In genomic region chr15:28901987-28902745, GRCh38 we compare ENCODE assay signal across 17 cellular contexts. TPM values are rescaled to one million over a fixed set of nuclear protein-coding genes. Genes with fewer than 3 reads are reported as not detected.
A peak's percentile ranks its signal among the peaks of the same experiment; 100 is the strongest.
DNase-seq lines count a peak whose midpoint lies in the region; ATAC-seq, FAIRE-seq and TF ChIP-seq lines count a peak whose summit lies in the region.
"Had no signal": no experiment of that assay in that cellular context is flagged by ENCODE, and none has a peak within 500 bp of the region (broad histone marks: within the 10 kb centered on the region; RNA-seq: fewer than 3 reads in every experiment).

No MANE protein-coding gene starts in this region.

- H3K27me3 Mint-ChIP-seq in activated naive CD8-positive, alpha-beta T cell = no peaks in the 10 kb centered on the region

- 67% methylated on average over 13 of the region's 14 CpGs for WGBS in HepG2 (ENCODE audit: low lambda C conversion rate)
- 89% methylated on average over 11 of the region's 14 CpGs for WGBS in mammary epithelial cell (ENCODE audit: low coverage, missing lambda C conversion rate)

- BruUV-seq in HepG2 (replicated peaks; lab: Mats Ljungman, UMichigan) (no TSS peak), mammary epithelial cell (replicated peaks; lab: Mats Ljungman, UMichigan) (no TSS peak)

- no peak overlapping the region for H2AFZ ChIP-seq in DND-41 (ENCODE audit: low read depth, low read length)
- H2AFZ ChIP-seq in HepG2 (ENCODE audit: low read length) = no peak overlapping the region
- H2AFZ ChIP-seq in mammary epithelial cell (ENCODE audit: low read depth, low read length) = no peak overlapping the region

- H3K4me1 ChIP-seq in DND-41 (ENCODE audit: insufficient read depth, low read length) (no peaks in the 10 kb centered on the region), HepG2 (ENCODE audit: insufficient read depth, low read length) (no peaks in the 10 kb centered on the region), mammary epithelial cell (ENCODE audit: insufficient read depth, low read length) (no peaks in the 10 kb centered on the region)
- H3K4me1 ChIP-seq: sigmoid colon had no signal

- no peak for TF ChIP-seq POLR2A in HepG2 (IDR thresholded peaks at IDR 0.05; ENCODE audit: insufficient read depth in 1 of 2, low read depth in 2 of 2, low read length in 2 of 2)

- no peak for TF ChIP-seq RAD21 in HepG2 (CRISPR knock-in tag; IDR thresholded peaks at IDR 0.05)

- intact Hi-C loops in HepG2 (cut with micrococcal nuclease; ENCODE audit: unreplicated experiment) (no loop called here), mammary epithelial cell (cut with micrococcal nuclease) (no loop called here)

- H4K20me1 ChIP-seq in DND-41 (ENCODE audit: insufficient read depth, low read length) (no peaks in the 10 kb centered on the region), HepG2 (ENCODE audit: insufficient read depth, low read length) (no peaks in the 10 kb centered on the region), mammary epithelial cell (ENCODE audit: insufficient read depth, low read length) (no peaks in the 10 kb centered on the region)

- no peak overlapping the region for H3K4me3 ChIP-seq in DND-41 (ENCODE audit: low read depth in 1 of 2, low read length in 2 of 2)
- no peak overlapping the region for H3K4me3 ChIP-seq in HFF-Myc (replicated peaks; ENCODE audit: low read depth, low read length)
- H3K4me3 ChIP-seq in HepG2 (replicated peaks in 1 of 3; ENCODE audit: insufficient read depth in 1 of 3, low read depth in 2 of 3, low read length in 3 of 3) = no peak overlapping the region
- H3K4me3 ChIP-seq in mammary epithelial cell (replicated peaks in 1 of 3; ENCODE audit: insufficient read depth in 1 of 3, low read depth in 2 of 3, low read length in 3 of 3) = no peak overlapping the region
- H3K4me3 ChIP-seq: cardiac muscle cell, sigmoid colon, thoracic aorta had no signal

- H3K9me3 ChIP-seq in DND-41 (ENCODE audit: insufficient read depth, low read length, severe bottlenecking) (no peaks in the 10 kb centered on the region), HepG2 (ENCODE audit: low read length) (no peaks in the 10 kb centered on the region), mammary epithelial cell (replicated peaks; ENCODE audit: insufficient read depth, low read length) (peaks cover 21% of the 10 kb centered on the region)
- H3K9me3 ChIP-seq: sigmoid colon, thoracic aorta had no signal

- CTCF ChIA-PET in HepG2 (lab: Yijun Ruan, JAX; ENCODE audit: low intra/inter-chr PET ratio, low total read pairs) = no interaction called here
- CTCF ChIA-PET in mammary epithelial cell (lab: Charles Lee; ENCODE audit: low non-redundant PET) = no interaction called here

- H3K36me3 Mint-ChIP-seq in activated naive CD8-positive, alpha-beta T cell = peaks cover 2% of the 10 kb centered on the region

- in situ Hi-C loops in HepG2 (cut with HindIII; ENCODE audit: extremely low pct_ligation_motif_present, low pct_unique_long_range_greater_than_20kb) = no loop called here
- in situ Hi-C loops in mammary epithelial cell (cut with MboI; ENCODE audit: low sequenced_read_pairs in 2 of 2) = no loop called here

- H3K9ac ChIP-seq in DND-41 (ENCODE audit: low read depth, low read length) (no peak overlapping the region), HepG2 (ENCODE audit: insufficient read depth, low read depth, low read length) (no peak overlapping the region), mammary epithelial cell (ENCODE audit: insufficient read depth, low read length) (no peak overlapping the region)

- FAIRE-seq in HepG2 (lab: Jason Lieb, UNC) = no peak
- no peak for FAIRE-seq in D721Med (lab: Jason Lieb, UNC)

- no peaks in the 10 kb centered on the region for H3K9me3 Mint-ChIP-seq in activated naive CD8-positive, alpha-beta T cell (ENCODE audit: low read depth)
- H3K9me3 Mint-ChIP-seq: activated T-cell treated with anti-CD3 and anti-CD28 coated beads, Interleukin-2, amount 50 U/mL, for 72 hours had no signal

- peak overlapping the region; percentile 66 for H3K27ac Mint-ChIP-seq in activated naive CD8-positive, alpha-beta T cell
- H3K27ac Mint-ChIP-seq: activated T-cell treated with anti-CD3 and anti-CD28 coated beads, Interleukin-2, amount 50 U/mL, for 72 hours had no signal

- POLR2A ChIA-PET in HepG2 (lab: Yijun Ruan, JAX) = no interaction called here

- H3K4me2 ChIP-seq in DND-41 (ENCODE audit: insufficient read depth, low read length) (no peak overlapping the region), HepG2 (ENCODE audit: low read depth, low read length) (no peak overlapping the region), mammary epithelial cell (ENCODE audit: insufficient read depth, low read depth, low read length) (no peak overlapping the region)

- no peak for ATAC-seq in DND-41 (ENCODE audit: insufficient read depth, low read depth)
- ATAC-seq in HepG2 = peak; percentile 44; the same call in 2 of the 3 replicates
- no peak for ATAC-seq in GM18870 (IDR thresholded peaks at IDR 0.05; ENCODE audit: unreplicated experiment)
- ATAC-seq: activated T-cell treated with anti-CD3 and anti-CD28 coated beads, Interleukin-2, amount 50 U/mL, for 72 hours; esophagus mucosa had no signal

- dilution Hi-C loops in mammary epithelial cell (cut with HindIII; ENCODE audit: low sequenced_read_pairs) = no loop called here

- H3K4me1 Mint-ChIP-seq in activated naive CD8-positive, alpha-beta T cell (ENCODE audit: low read depth) = peaks cover 90% of the 10 kb centered on the region

- no peak overlapping the region for H3K4me3 Mint-ChIP-seq in activated naive CD8-positive, alpha-beta T cell
- H3K4me3 Mint-ChIP-seq: activated T-cell treated with anti-CD3 and anti-CD28 coated beads, Interleukin-2, amount 50 U/mL, for 72 hours had no signal

- H3K36me3 ChIP-seq in DND-41 (ENCODE audit: insufficient read depth, low read length) (no peaks in the 10 kb centered on the region), HepG2 (replicated peaks in 1 of 2; ENCODE audit: control insufficient read depth in 1 of 2, insufficient read depth in 2 of 2, low read length in 2 of 2) (no peaks in the 10 kb centered on the region), mammary epithelial cell (ENCODE audit: insufficient read depth, low read length) (no peaks in the 10 kb centered on the region)
- H3K36me3 ChIP-seq: cardiac muscle cell, sigmoid colon, thoracic aorta had no signal

- TF ChIP-seq EP300 in HepG2 (IDR thresholded peaks at IDR 0.05; ENCODE audit: low read depth in 2 of 2, low read length in 2 of 2) (no peak), HepG2 (CRISPR knock-in tag; IDR thresholded peaks at IDR 0.05; ENCODE audit: borderline replicate concordance) (no peak)

- TF ChIP-seq CTCF in DND-41 (IDR thresholded peaks at IDR 0.05; ENCODE audit: borderline replicate concordance, extremely low read depth, low read length, poor library complexity, severe bottlenecking) = peak; percentile 24
- TF ChIP-seq CTCF in HFF-Myc (IDR thresholded peaks at IDR 0.05; ENCODE audit: low read depth, low read length, missing control alignments) = peak; percentile 25
- 0 out of 2 replicates have a peak, but pooled peaks have one; percentile 14 for TF ChIP-seq CTCF in HepG2 (CRISPR knock-in tag; IDR thresholded peaks at IDR 0.05)
- no peak for TF ChIP-seq CTCF in D721Med (IDR thresholded peaks at IDR 0.05; ENCODE audit: insufficient read depth, missing control alignments)
- no peak for TF ChIP-seq CTCF in mammary epithelial cell (conservative IDR thresholded peaks at IDR 0.05 in 1 of 2, IDR thresholded peaks at IDR 0.05 in 1 of 2; ENCODE audit: extremely low read depth in 1 of 2, insufficient read depth in 1 of 2, low read depth in 1 of 2, low read length in 2 of 2)

- DNase-seq in DND-41 = no peak
- no peak for DNase-seq in HFF-Myc (ENCODE audit: extremely low read depth, low read depth)
- no peak for DNase-seq in HepG2 (ENCODE audit: low spot score)
- no peak for DNase-seq in D721Med (ENCODE audit: insufficient read length, low spot score)
- no peak for DNase-seq in mammary epithelial cell
- DNase-seq in kidney glomerular epithelial cell (lab: John Stamatoyannopoulos, UW) = no peak
- DNase-seq: activated T-cell treated with anti-CD3 and anti-CD28 coated beads, Interleukin-2, amount 50 U/mL, for 72 hours; COR-L47; KBM-7; NCI-H2107; sigmoid colon had no signal

- H3K27me3 ChIP-seq in DND-41 (ENCODE audit: insufficient read depth, low read length, poor library complexity) = no peaks in the 10 kb centered on the region
- H3K27me3 ChIP-seq in HepG2 (ENCODE audit: control insufficient read depth in 1 of 2, insufficient read depth in 2 of 2, low read length in 2 of 2) = 0 out of 5 replicates have a peak, but pooled peaks cover 0 to 3% of the 10 kb centered on the region in 2 experiments
- no peaks in the 10 kb centered on the region for H3K27me3 ChIP-seq in mammary epithelial cell (ENCODE audit: insufficient read depth, low read length)
- H3K27me3 ChIP-seq: cardiac muscle cell, sigmoid colon had no signal

- no peaks in the 10 kb centered on the region for H3K79me2 ChIP-seq in DND-41 (ENCODE audit: insufficient read depth, low read length)
- H3K79me2 ChIP-seq in HepG2 (ENCODE audit: insufficient read depth, low read length) = no peaks in the 10 kb centered on the region
- H3K79me2 ChIP-seq in mammary epithelial cell (ENCODE audit: insufficient read depth, low read length) = no peaks in the 10 kb centered on the region

- H3K27ac ChIP-seq in DND-41 (ENCODE audit: low read length) (no peak overlapping the region), HepG2 (ENCODE audit: extremely low read length, insufficient read depth, low read length) (no peak overlapping the region), mammary epithelial cell (ENCODE audit: insufficient read depth, low read depth, low read length) (no peak overlapping the region)
- H3K27ac ChIP-seq: cardiac muscle cell, sigmoid colon, thoracic aorta had no signal

RNA-seq across cellular contexts. Expression of gene APBA2, which starts 16.4 kb away (rescaled TPM):
- total RNA-seq in HepG2 (2016; rRNA removed; fragmentation: Illumina TruSeq; extraction: Trizol) (0.29 and 0.62 TPM in 2 replicates), mammary epithelial cell (10 to 100 TPM in 1 of 2 donors, 1 to 10 TPM in 1; 2.1 to 13.5 TPM)
- 0.40 and 0.79 TPM in 2 replicates for total RNA-seq in HepG2 (2016; cell fraction: cytosol; rRNA removed; fragmentation: Illumina TruSeq; extraction: Trizol; ENCODE audit: low read depth)
- 0.56 and 0.74 TPM in 2 replicates for total RNA-seq in HepG2 (2016; cell fraction: insoluble cytoplasmic fraction; rRNA removed; fragmentation: Illumina TruSeq; extraction: Trizol)
- 0.79 and 0.83 TPM in 2 replicates for total RNA-seq in HepG2 (2016; cell fraction: membrane; rRNA removed; fragmentation: Illumina TruSeq; extraction: Trizol)
- total RNA-seq in HepG2 (2016; cell fraction: nucleus; rRNA removed; fragmentation: Illumina TruSeq; extraction: Trizol) = 0.60 and 0.71 TPM in 2 replicates
- polyA plus RNA-seq in HepG2 (2011; rRNA removed) (1.5 and 2.3 TPM in 2 replicates), mammary epithelial cell (0.14 TPM)
- polyA plus RNA-seq in HepG2 (2011; cell fraction: cytosol; rRNA removed) = 1.2 and 1.4 TPM in 2 replicates
- 2.0 and 2.3 TPM in 2 replicates for polyA plus RNA-seq in HepG2 (2011; cell fraction: nucleus; rRNA removed)
- polyA plus RNA-seq in HepG2 (2012) = 1.0 TPM in 2 replicates
- 0.34 and 0.35 TPM in 2 replicates for polyA plus RNA-seq in HepG2 (2016; cell fraction: cytosol; fragmentation: Illumina TruSeq; extraction: Trizol; ENCODE audit: low read depth)
- 0.58 and 0.87 TPM in 2 replicates for polyA plus RNA-seq in HepG2 (2016; cell fraction: insoluble cytoplasmic fraction; fragmentation: Illumina TruSeq; extraction: Trizol; ENCODE audit: low read depth)
- polyA plus RNA-seq in HepG2 (2016; cell fraction: membrane; fragmentation: Illumina TruSeq; extraction: Trizol; ENCODE audit: low read depth) = 0.64 TPM in 2 replicates
- polyA plus RNA-seq in HepG2 (2016; cell fraction: nucleus; fragmentation: Illumina TruSeq; extraction: Trizol; ENCODE audit: insufficient read depth, low read depth) = 1.00 and 1.3 TPM in 2 replicates
- 0.26 and 2.5 TPM in 2 replicates for polyA minus RNA-seq in HepG2 (2011; rRNA and poly(A)+ RNA removed; ENCODE audit: low replicate concordance)
- 0.49 and 0.79 TPM in 2 replicates for polyA minus RNA-seq in HepG2 (2011; cell fraction: cytosol; rRNA and poly(A)+ RNA removed)
- polyA minus RNA-seq in HepG2 (2011; cell fraction: nucleus; rRNA and poly(A)+ RNA removed) = 0.99 and 1.9 TPM in 2 replicates
- polyA minus RNA-seq in mammary epithelial cell = not detected
- total RNA-seq: myocyte had no signal

RNA-seq across cellular contexts. Expression of gene GOLGA6L7, which starts 53.7 kb away (rescaled TPM):
- not detected in 2 replicates for total RNA-seq in HepG2 (2016; rRNA removed; fragmentation: Illumina TruSeq; extraction: Trizol)
- not detected in 2 replicates for total RNA-seq in HepG2 (2016; cell fraction: cytosol; rRNA removed; fragmentation: Illumina TruSeq; extraction: Trizol; ENCODE audit: low read depth)
- total RNA-seq in HepG2 (2016; cell fraction: insoluble cytoplasmic fraction; rRNA removed; fragmentation: Illumina TruSeq; extraction: Trizol) = not detected in 2 replicates
- total RNA-seq in HepG2 (2016; cell fraction: membrane; rRNA removed; fragmentation: Illumina TruSeq; extraction: Trizol) = not detected in 2 replicates
- not detected in 2 replicates for total RNA-seq in HepG2 (2016; cell fraction: nucleus; rRNA removed; fragmentation: Illumina TruSeq; extraction: Trizol)
- not detected in 2 replicates for polyA plus RNA-seq in HepG2 (2011; rRNA removed)
- polyA plus RNA-seq in HepG2 (2011; cell fraction: cytosol; rRNA removed) = not detected in 2 replicates
- not detected in 2 replicates for polyA plus RNA-seq in HepG2 (2011; cell fraction: nucleus; rRNA removed)
- polyA plus RNA-seq in HepG2 (2012) = 0.13 TPM in 1 of 2 replicates, not detected in the other
- not detected in 2 replicates for polyA plus RNA-seq in HepG2 (2016; cell fraction: cytosol; fragmentation: Illumina TruSeq; extraction: Trizol; ENCODE audit: low read depth)
- not detected in 2 replicates for polyA plus RNA-seq in HepG2 (2016; cell fraction: insoluble cytoplasmic fraction; fragmentation: Illumina TruSeq; extraction: Trizol; ENCODE audit: low read depth)
- not detected in 2 replicates for polyA plus RNA-seq in HepG2 (2016; cell fraction: membrane; fragmentation: Illumina TruSeq; extraction: Trizol; ENCODE audit: low read depth)
- not detected in 2 replicates for polyA plus RNA-seq in HepG2 (2016; cell fraction: nucleus; fragmentation: Illumina TruSeq; extraction: Trizol; ENCODE audit: insufficient read depth, low read depth)
- polyA minus RNA-seq in HepG2 (2011; rRNA and poly(A)+ RNA removed; ENCODE audit: low replicate concordance) = not detected in 2 replicates
- not detected in 2 replicates for polyA minus RNA-seq in HepG2 (2011; cell fraction: cytosol; rRNA and poly(A)+ RNA removed)
- not detected in 2 replicates for polyA minus RNA-seq in HepG2 (2011; cell fraction: nucleus; rRNA and poly(A)+ RNA removed)
- total RNA-seq in mammary epithelial cell = not detected
- not detected for polyA plus RNA-seq in mammary epithelial cell
- polyA minus RNA-seq in mammary epithelial cell = not detected
- total RNA-seq: activated T-cell treated with anti-CD3 and anti-CD28 coated beads, Interleukin-2, amount 50 U/mL, for 72 hours; cardiac muscle cell; esophagus mucosa; myocyte; sigmoid colon; thoracic aorta had no signal

Comparison
In these comparisons a context has a peak if more than half of its experiments do, and no peak if none do; other contexts are left out.
1. CTCF ChIP-seq: peak in DND-41 (single experiment), HFF-Myc (single experiment) and HepG2 (single experiment); none in D721Med (single experiment) and mammary epithelial cell (0 of 2).